In the genomic region with DNA sequence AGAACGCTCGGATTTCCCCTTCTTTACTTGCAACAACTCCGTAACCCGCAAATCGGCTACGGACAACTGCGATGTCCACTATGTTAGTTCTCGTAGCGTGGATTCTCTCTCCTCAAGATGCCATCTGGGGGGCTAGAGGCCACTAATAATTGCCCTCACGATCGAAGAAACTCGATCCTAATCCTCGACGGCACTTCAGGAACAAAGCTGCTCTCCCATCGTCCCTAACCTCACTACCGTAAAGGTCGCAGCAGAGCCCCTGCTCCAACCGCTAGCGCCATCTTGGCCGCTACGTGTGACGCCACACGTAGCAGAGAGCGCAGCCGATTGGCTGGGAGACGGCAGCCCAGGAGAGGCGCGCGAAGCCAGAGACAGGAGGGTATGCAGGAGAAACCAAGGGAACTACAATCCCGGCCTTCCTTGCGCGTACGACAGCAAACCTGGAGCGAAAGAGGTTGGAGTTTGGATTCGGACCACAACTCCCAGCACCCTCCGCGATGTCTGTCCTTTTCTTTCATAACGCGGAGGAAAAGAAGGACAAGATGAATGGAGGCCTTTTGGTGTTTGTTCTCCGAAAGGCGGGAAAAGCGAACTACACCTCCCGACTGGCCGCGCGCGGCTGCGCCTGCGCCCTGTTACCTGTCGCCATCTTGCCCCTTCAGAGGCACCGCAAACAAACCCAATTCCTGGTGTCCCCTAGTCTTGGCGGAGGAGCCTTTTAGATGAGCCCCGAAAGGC, we compare ENCODE assay signal across 8 cellular contexts. TPM values are rescaled to one million over a fixed set of nuclear protein-coding genes. Genes with fewer than 3 reads are reported as not detected.
DNase-seq lines count a peak whose midpoint lies in the region; ATAC-seq lines count a peak whose summit lies in the region.

A gene with protein sequence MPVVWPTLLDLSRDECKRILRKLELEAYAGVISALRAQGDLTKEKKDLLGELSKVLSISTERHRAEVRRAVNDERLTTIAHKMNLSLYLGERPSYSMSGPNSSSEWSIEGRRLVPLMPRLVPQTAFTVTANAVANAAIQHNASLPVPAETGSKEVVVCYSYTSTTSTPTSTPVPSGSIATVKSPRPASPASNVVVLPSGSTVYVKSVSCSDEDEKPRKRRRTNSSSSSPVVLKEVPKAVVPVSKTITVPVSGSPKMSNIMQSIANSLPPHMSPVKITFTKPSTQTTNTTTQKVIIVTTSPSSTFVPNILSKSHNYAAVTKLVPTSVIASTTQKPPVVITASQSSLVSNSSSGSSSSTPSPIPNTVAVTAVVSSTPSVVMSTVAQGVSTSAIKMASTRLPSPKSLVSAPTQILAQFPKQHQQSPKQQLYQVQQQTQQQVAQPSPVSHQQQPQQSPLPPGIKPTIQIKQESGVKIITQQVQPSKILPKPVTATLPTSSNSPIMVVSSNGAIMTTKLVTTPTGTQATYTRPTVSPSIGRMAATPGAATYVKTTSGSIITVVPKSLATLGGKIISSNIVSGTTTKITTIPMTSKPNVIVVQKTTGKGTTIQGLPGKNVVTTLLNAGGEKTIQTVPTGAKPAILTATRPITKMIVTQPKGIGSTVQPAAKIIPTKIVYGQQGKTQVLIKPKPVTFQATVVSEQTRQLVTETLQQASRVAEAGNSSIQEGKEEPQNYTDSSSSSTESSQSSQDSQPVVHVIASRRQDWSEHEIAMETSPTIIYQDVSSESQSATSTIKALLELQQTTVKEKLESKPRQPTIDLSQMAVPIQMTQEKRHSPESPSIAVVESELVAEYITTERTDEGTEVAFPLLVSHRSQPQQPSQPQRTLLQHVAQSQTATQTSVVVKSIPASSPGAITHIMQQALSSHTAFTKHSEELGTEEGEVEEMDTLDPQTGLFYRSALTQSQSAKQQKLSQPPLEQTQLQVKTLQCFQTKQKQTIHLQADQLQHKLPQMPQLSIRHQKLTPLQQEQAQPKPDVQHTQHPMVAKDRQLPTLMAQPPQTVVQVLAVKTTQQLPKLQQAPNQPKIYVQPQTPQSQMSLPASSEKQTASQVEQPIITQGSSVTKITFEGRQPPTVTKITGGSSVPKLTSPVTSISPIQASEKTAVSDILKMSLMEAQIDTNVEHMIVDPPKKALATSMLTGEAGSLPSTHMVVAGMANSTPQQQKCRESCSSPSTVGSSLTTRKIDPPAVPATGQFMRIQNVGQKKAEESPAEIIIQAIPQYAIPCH (N-terminal part only) (plus strand): TSS at position 635 of the 738 bp plus-strand sequence. CDS start 1,921 bp downstream, outside the sequence.

- H3K27me3 Mint-ChIP-seq in immature natural killer cell (ENCODE audit: low read depth in 3 of 3): peaks cover 1 to 6% (median 5%) of the 10 kb centered on the region in 3 donors

- DNase-seq in AG08396 (ENCODE audit: low spot score): peak; percentile 95
- peak; percentile 98 for DNase-seq in NCI-H345 treated with DMSO at 0.1 percent for 48 hours (lab: John Stamatoyannopoulos, UW; ENCODE audit: unreplicated experiment)
- peak; percentile 76 to 90 (median 87) for DNase-seq in activated CD4-positive, CD25-positive, alpha-beta regulatory T cell (lab: John Stamatoyannopoulos, UW)
- peak; percentile 94 for DNase-seq in central memory CD4-positive, alpha-beta T cell
- peak; percentile 89 to 90 (median 89) for DNase-seq in immature natural killer cell
- DNase-seq in smooth muscle cell of the brain vasculature (ENCODE audit: low read depth, low spot score): peak; percentile 99

- no peaks in the 10 kb centered on the region for H3K9me3 Mint-ChIP-seq in immature natural killer cell

- peaks cover 30 to 34% of the 10 kb centered on the region in 2 donors for H3K4me1 Mint-ChIP-seq in immature natural killer cell

- ATAC-seq in GM19023 (IDR thresholded peaks at IDR 0.05; ENCODE audit: unreplicated experiment) (peak; percentile 96), HG03280 (IDR thresholded peaks at IDR 0.05; ENCODE audit: unreplicated experiment) (peak; percentile 95)

- peak within 1 kb of the TSS; percentile 94 to 98 (median 96) for H3K4me3 Mint-ChIP-seq in immature natural killer cell

- peak within 1 kb of the TSS; percentile 93 to 98 (median 94) for H3K27ac Mint-ChIP-seq in immature natural killer cell

- H3K36me3 Mint-ChIP-seq in immature natural killer cell: no peaks in the 10 kb centered on the region

RNA-seq across cellular contexts. Expression of the gene that starts here (rescaled TPM):
- polyA plus RNA-seq in immature natural killer cell: 10 to 100 TPM; 14.4 to 16.9 (median 15.5) TPM

Comparison
In these comparisons a context has a peak if more than half of its experiments do, and no peak if none do; other contexts are left out.
1. Peak in every context shown above with its lines: DNase-seq and ATAC-seq.